ENCODE assay signal across 1 cellular context in genomic region chr6:31541658-31542521, GRCh38.
A peak's percentile ranks its signal among the peaks of the same experiment; 100 is the strongest.
TF ChIP-seq lines count a peak whose summit lies in the region.

Gene DDX39B, minus strand, starts transcription at chr6:31542003. Its CDS starts 1,471 bp downstream, at chr6:31540532.

TF ChIP-seq in HepG2, 621 proteins besides CTCF, POLR2A, EP300 and RAD21 (continued from another document and continues in another):
- TF ChIP-seq ZNF646 (CRISPR knock-in tag; IDR thresholded peaks at IDR 0.05): no peak
- 0 out of 2 replicates have a peak, but pooled peaks have one; percentile 28 for TF ChIP-seq KDM3A (CRISPR knock-in tag; IDR thresholded peaks at IDR 0.05; ENCODE audit: low read depth)
- TF ChIP-seq REXO4 (CRISPR knock-in tag; IDR thresholded peaks at IDR 0.05; ENCODE audit: borderline replicate concordance): no peak
- no peak for TF ChIP-seq SMARCE1 (IDR thresholded peaks at IDR 0.05; ENCODE audit: borderline replicate concordance)
- TF ChIP-seq MTF2 (CRISPR knock-in tag; IDR thresholded peaks at IDR 0.05; ENCODE audit: borderline replicate concordance): no peak
- TF ChIP-seq FOXK2 (IDR thresholded peaks at IDR 0.05): peak; percentile 63; the same call in 1 of the 2 replicates
- TF ChIP-seq NR2F2 (IDR thresholded peaks at IDR 0.05; ENCODE audit: borderline replicate concordance, low read depth): no peak
- TF ChIP-seq ZNF639 (CRISPR knock-in tag; conservative IDR thresholded peaks at IDR 0.05): peak; percentile 20
- peak; percentile 99 for TF ChIP-seq DMAP1 (CRISPR knock-in tag; IDR thresholded peaks at IDR 0.05)
- TF ChIP-seq ZNF609 (CRISPR knock-in tag; IDR thresholded peaks at IDR 0.05; ENCODE audit: borderline replicate concordance): peak; percentile 37; the same call in 1 of the 2 replicates
- TF ChIP-seq TOE1 (CRISPR knock-in tag; IDR thresholded peaks at IDR 0.05): no peak; the same call in 1 of the 2 replicates
- TF ChIP-seq MYC (CRISPR knock-in tag; IDR thresholded peaks at IDR 0.05; ENCODE audit: borderline replicate concordance): peak; percentile 97
- peak; percentile 74; the same call in 1 of the 2 replicates for TF ChIP-seq RNF2 (conservative IDR thresholded peaks at IDR 0.05; ENCODE audit: low read depth)
- peak; percentile 66 for TF ChIP-seq TEAD3 (CRISPR knock-in tag; optimal IDR thresholded peaks at IDR 0.05; ENCODE audit: borderline replicate concordance)
- TF ChIP-seq BCL3 (CRISPR knock-in tag; IDR thresholded peaks at IDR 0.05): peak; percentile 94
- TF ChIP-seq RORA (CRISPR knock-in tag; IDR thresholded peaks at IDR 0.05): no peak
- peak; percentile 83 for TF ChIP-seq POLR2AphosphoS2 (IDR thresholded peaks at IDR 0.05; ENCODE audit: low read depth, low read length)
- TF ChIP-seq FOSL1 (CRISPR knock-in tag; IDR thresholded peaks at IDR 0.05; ENCODE audit: borderline replicate concordance): no peak
- TF ChIP-seq ZSCAN22 (CRISPR knock-in tag; IDR thresholded peaks at IDR 0.05): no peak; the same call in 1 of the 2 replicates
- peak; percentile 9; the same call in 1 of the 2 replicates for TF ChIP-seq ZBTB33 (CRISPR knock-in tag; IDR thresholded peaks at IDR 0.05)
- TF ChIP-seq THAP8 (CRISPR knock-in tag; IDR thresholded peaks at IDR 0.05; ENCODE audit: borderline replicate concordance): no peak; the same call in 1 of the 2 replicates
- TF ChIP-seq SIX1 (CRISPR knock-in tag; IDR thresholded peaks at IDR 0.05; ENCODE audit: borderline replicate concordance): no peak
- peak; percentile 66 for TF ChIP-seq ZNF616 (CRISPR knock-in tag; IDR thresholded peaks at IDR 0.05; ENCODE audit: low read depth)
- TF ChIP-seq DDIT3 (CRISPR knock-in tag; IDR thresholded peaks at IDR 0.05): 0 out of 2 replicates have a peak, but pooled peaks have one; percentile 76
- TF ChIP-seq TRAFD1 (CRISPR knock-in tag; IDR thresholded peaks at IDR 0.05; ENCODE audit: borderline replicate concordance): 0 out of 2 replicates have a peak, but pooled peaks have one; percentile 30
- peak; percentile 80 for TF ChIP-seq NFAT5 (CRISPR knock-in tag; IDR thresholded peaks at IDR 0.05)
- TF ChIP-seq JDP2 (CRISPR knock-in tag; IDR thresholded peaks at IDR 0.05; ENCODE audit: borderline replicate concordance): no peak
- TF ChIP-seq CEBPB (IDR thresholded peaks at IDR 0.05; ENCODE audit: borderline replicate concordance, low read depth, low read length): peak; percentile 17; the same call in 1 of the 2 replicates
- TF ChIP-seq MAFK (conservative IDR thresholded peaks at IDR 0.05 in 1 of 2, IDR thresholded peaks at IDR 0.05 in 1 of 2; ENCODE audit: low read length in 2 of 2): no peak
